In the genomic region with DNA sequence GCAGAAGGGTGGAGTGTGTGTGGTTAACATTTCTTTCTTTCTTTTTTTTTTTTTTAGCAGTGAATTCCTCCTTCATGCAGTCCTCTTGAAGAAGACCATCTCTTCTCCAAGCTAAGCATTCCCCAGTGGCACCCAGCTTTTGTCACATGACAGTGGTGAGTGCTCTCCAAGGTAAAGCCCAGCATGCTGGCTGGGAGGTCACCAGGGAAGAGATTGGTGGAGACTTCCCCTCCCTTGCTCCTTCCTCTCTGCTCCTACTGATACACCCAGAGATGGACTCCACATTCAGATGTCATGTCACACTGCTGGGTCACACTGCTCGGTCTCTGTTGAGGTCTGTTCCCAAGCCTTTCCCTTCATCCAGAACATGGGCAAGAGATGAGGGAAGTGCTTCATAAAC, we compare ENCODE assay signal across 10 cellular contexts. TPM values are rescaled to one million over a fixed set of nuclear protein-coding genes. Genes with fewer than 3 reads are reported as not detected.
"Had no signal": no experiment of that assay in that cellular context is flagged by ENCODE, and none has a peak within 500 bp of the region (broad histone marks: within the 10 kb centered on the region; RNA-seq: fewer than 3 reads in every experiment).

No MANE protein-coding gene starts in this region.

- H3K9me3 ChIP-seq: HAP-1 had no signal

- H3K36me3 ChIP-seq: HAP-1 had no signal

- ATAC-seq: GM23338 had no signal

- H3K27ac ChIP-seq: GM23248 had no signal

- H3K4me3 ChIP-seq: GM23248, GM23338, HAP-1 had no signal

- DNase-seq: GM23248, GOT3, H7, HCEC 1CT, HFFc6 had no signal

- H2AFZ ChIP-seq: GM23248, GM23338 had no signal

- H3K9ac ChIP-seq: GM23248 had no signal

- FAIRE-seq: H1, H54 had no signal

- H3K4me2 ChIP-seq: GM23338 had no signal

RNA-seq across cellular contexts. Expression of gene FRMPD2, which starts 55.3 kb away (rescaled TPM):
- total RNA-seq: GM23248, GM23338, H4, H7, HFFc6 had no signal
- polyA plus RNA-seq: GM23248, GM23338 had no signal
